8 cellular contexts compared by ENCODE assay signal in genomic region chr10:16817125-16818019, GRCh38. TPM values are rescaled to one million over a fixed set of nuclear protein-coding genes. Genes with fewer than 3 reads are reported as not detected.
DNase-seq lines count a peak whose midpoint lies in the region; ATAC-seq and TF ChIP-seq lines count a peak whose summit lies in the region.

TSS of gene RSU1 (minus strand) at chr10:16817424. CDS start at chr10:16817081, 343 bp downstream.

- peak within 1 kb of the TSS; percentile 92 for H3K4me2 ChIP-seq in Karpas-422 (ENCODE audit: low read depth, low read length, poor library complexity, severe bottlenecking)

- peak within 1 kb of the TSS; percentile 80 for H3K9ac ChIP-seq in Karpas-422 (ENCODE audit: low read length)

- no peak for TF ChIP-seq CTCF in esophagus muscularis mucosa (IDR thresholded peaks at IDR 0.05)

- H3K4me1 ChIP-seq in Karpas-422 (ENCODE audit: low read length) (peaks cover 20% of the 10 kb centered on the region), esophagus muscularis mucosa (peaks cover 24 to 53% (median 45%) of the 10 kb centered on the region in 4 donors), muscle layer of duodenum (ENCODE audit: control insufficient read depth in 1 of 2, insufficient read depth in 2 of 2, low read length in 2 of 2) (peaks cover 4 to 24% of the 10 kb centered on the region in 2 donors)

- no peak within 1 kb of the TSS for H3K27ac ChIP-seq in Karpas-422 (ENCODE audit: low read length)
- H3K27ac ChIP-seq in esophagus muscularis mucosa (replicated peaks in 1 of 4) = peak within 1 kb of the TSS; percentile 85 to 97 (median 90)
- peak within 1 kb of the TSS; percentile 94 for H3K27ac ChIP-seq in muscle layer of duodenum (ENCODE audit: low read length)

- peak within 1 kb of the TSS; percentile 87 for H2AFZ ChIP-seq in Karpas-422 (ENCODE audit: low read length)

- WGBS in esophagus muscularis mucosa = 0% methylated on average over 16 of the region's 65 CpGs

- H3K27me3 ChIP-seq in Karpas-422 (ENCODE audit: low read length) (no peaks in the 10 kb centered on the region), esophagus muscularis mucosa (no peaks in the 10 kb centered on the region), muscle layer of duodenum (ENCODE audit: low read depth, low read length) (no peaks in the 10 kb centered on the region)

- TF ChIP-seq POLR2A in esophagus muscularis mucosa (IDR thresholded peaks at IDR 0.05; ENCODE audit: low read depth) = peak; percentile 17

- no peaks in the 10 kb centered on the region for H4K20me1 ChIP-seq in Karpas-422 (ENCODE audit: insufficient read depth, low read depth, low read length)

- intact Hi-C loops in esophagus muscularis mucosa (cut with DNase I) = no loop called here

- peaks cover 42% of the 10 kb centered on the region for H3K79me2 ChIP-seq in Karpas-422 (ENCODE audit: low read length)

- peak; percentile 99 for ATAC-seq in GM21825 (IDR thresholded peaks at IDR 0.05; ENCODE audit: unreplicated experiment)

- DNase-seq in DMS79 treated with DMSO at 0.1 percent for 48 hours (lab: John Stamatoyannopoulos, UW) = peak; percentile 86
- peak; percentile 100 for DNase-seq in Karpas-422
- peak; percentile 100 for DNase-seq in RKO (ENCODE audit: low spot score)
- DNase-seq in activated T-helper 1 cell treated with Interleukin-2 at 50 U/mL for 16 hours (ENCODE audit: low read depth) = peak; percentile 99
- peak; percentile 100 for DNase-seq in esophagus muscularis mucosa (ENCODE audit: extremely low spot score)
- DNase-seq in stimulated activated CD8-positive, alpha-beta memory T cell treated with anti-CD3 and anti-CD28 coated beads, Interleukin-7, amount 100 ng/mL, for 4 hours (ENCODE audit: low read depth in 2 of 2) = peak; percentile 100

- H3K36me3 ChIP-seq in Karpas-422 (ENCODE audit: insufficient read depth, low read length) = no peaks in the 10 kb centered on the region
- H3K36me3 ChIP-seq in esophagus muscularis mucosa = peaks cover 0 to 3% (median 0%) of the 10 kb centered on the region in 4 donors
- no peaks in the 10 kb centered on the region for H3K36me3 ChIP-seq in muscle layer of duodenum (ENCODE audit: control insufficient read depth in 1 of 2, insufficient read depth in 2 of 2, low read length in 2 of 2)

- no peak for TF ChIP-seq EP300 in esophagus muscularis mucosa (IDR thresholded peaks at IDR 0.05)

- H3K9me3 ChIP-seq in Karpas-422 (ENCODE audit: low read length) = peaks cover 7% of the 10 kb centered on the region
- H3K9me3 ChIP-seq in esophagus muscularis mucosa = no peaks in the 10 kb centered on the region
- H3K9me3 ChIP-seq in muscle layer of duodenum (ENCODE audit: control insufficient read depth in 1 of 2, low read length in 2 of 2) = peaks cover 0 to 5% of the 10 kb centered on the region in 2 donors

- peak within 1 kb of the TSS; percentile 78 for H3K4me3 ChIP-seq in Karpas-422 (ENCODE audit: low read length)
- peak within 1 kb of the TSS; percentile 70 to 88 (median 83) for H3K4me3 ChIP-seq in esophagus muscularis mucosa
- peak within 1 kb of the TSS; percentile 93 to 96 for H3K4me3 ChIP-seq in muscle layer of duodenum (ENCODE audit: low read depth in 1 of 2, low read length in 2 of 2)

- H3K9me2 ChIP-seq in Karpas-422 (replicated peaks; ENCODE audit: insufficient read depth, low read length) = no peaks in the 10 kb centered on the region

RNA-seq across cellular contexts. Expression of gene RSU1, which starts in this region (rescaled TPM):
- total RNA-seq in Karpas-422 (2014; rRNA removed; shearing (Covaris generic); ENCODE audit: low replicate concordance) = 26.3 and 83.9 TPM in 2 replicates
- total RNA-seq in esophagus muscularis mucosa = 100 to 1,000 TPM in 2 of 4 donors, 10 to 100 TPM in 2; 56.9 to 146 (median 90.7) TPM
